9 cellular contexts compared by ENCODE assay signal in the genomic region with DNA sequence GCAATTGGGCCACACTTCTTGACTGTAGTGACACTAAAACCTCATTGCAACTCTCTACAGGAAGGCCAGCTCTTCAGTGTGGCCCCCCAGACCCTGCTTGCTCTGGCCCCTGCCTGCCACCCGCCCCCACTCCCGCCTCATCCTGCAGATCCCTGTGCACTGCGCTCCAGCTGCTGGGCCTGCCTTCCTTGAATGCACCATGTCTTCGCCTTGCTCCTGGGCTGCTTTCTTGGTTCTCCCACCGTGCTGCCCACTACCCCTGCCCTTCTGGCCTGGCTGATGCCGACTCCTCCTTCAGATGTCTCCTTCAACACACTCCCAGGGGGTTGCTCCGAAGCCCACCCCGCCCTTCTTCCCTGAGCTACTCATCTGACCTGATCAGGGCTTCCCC.
DNase-seq lines count a peak whose midpoint lies in the region; ATAC-seq, FAIRE-seq and TF ChIP-seq lines count a peak whose summit lies in the region.
"Had no signal": no experiment of that assay in that cellular context is flagged by ENCODE, and none has a peak within 500 bp of the region (broad histone marks: within the 10 kb centered on the region; RNA-seq: fewer than 3 reads in every experiment).

No MANE protein-coding gene starts in this region.

- TF ChIP-seq POLR2A in A549 (IDR thresholded peaks at IDR 0.05; ENCODE audit: low read length) (no peak), esophagus muscularis mucosa (IDR thresholded peaks at IDR 0.05; ENCODE audit: low read depth) (no peak), prostate gland (IDR thresholded peaks at IDR 0.05) (no peak), H54 (IDR thresholded peaks at IDR 0.05; ENCODE audit: low read depth, low read length) (no peak), testis (IDR thresholded peaks at IDR 0.05) (no peak)

- POLR2A ChIA-PET in A549 (lab: Yijun Ruan, JAX): interaction anchor here (0.6 to 2.2 kb wide), 2 partner anchors 63 to 73 kb away, joined by 7 to 13 read pairs; no protein-coding TSS in a partner anchor

- intact Hi-C loops in esophagus muscularis mucosa (cut with DNase I) (no loop called here), prostate gland (cut with DNase I) (no loop called here), testis (cut with DNase I; ENCODE audit: low total_unique reads) (no loop called here)

- no peak for TF ChIP-seq RAD21 in A549 (conservative IDR thresholded peaks at IDR 0.05 in 1 of 2, IDR thresholded peaks at IDR 0.05 in 1 of 2)

- CTCF ChIA-PET in A549 (lab: Yijun Ruan, JAX): interaction anchor here (0.5 to 26.6 kb wide), 10 partner anchors 13 to 1435 kb away, joined by 3 to 391 read pairs (median 4); partner anchors contain the start of genes SIPA1L3 and WDR87

- WGBS in A549 (ENCODE audit: missing lambda C conversion rate): 83% methylated on average over 8 of the region's 8 CpGs
- WGBS in esophagus muscularis mucosa: 81% methylated on average over 8 of the region's 8 CpGs
- 76% methylated on average over 8 of the region's 8 CpGs for WGBS in prostate gland
- 59 to 70% methylated on average over 8 of the region's 8 CpGs for WGBS in testis, 2 donors

- H3K9me3 ChIP-seq in A549 (no peaks in the 10 kb centered on the region), OCI-LY1 (ENCODE audit: low read length) (no peaks in the 10 kb centered on the region), esophagus muscularis mucosa (no peaks in the 10 kb centered on the region), prostate gland (no peaks in the 10 kb centered on the region), testis (no peaks in the 10 kb centered on the region)

- TF ChIP-seq EP300 in A549 (IDR thresholded peaks at IDR 0.05) (no peak), esophagus muscularis mucosa (IDR thresholded peaks at IDR 0.05) (no peak)

- H3K27me3 ChIP-seq in OCI-LY1 (ENCODE audit: insufficient read depth, low read length) (no peaks in the 10 kb centered on the region), esophagus muscularis mucosa (no peaks in the 10 kb centered on the region), prostate gland (replicated peaks; ENCODE audit: insufficient read depth) (no peaks in the 10 kb centered on the region), testis (no peaks in the 10 kb centered on the region)

- no peaks in the 10 kb centered on the region for H3F3A ChIP-seq in OCI-LY1 (ENCODE audit: insufficient read depth, low read length)

- peak overlapping the region; percentile 75; the same call in 1 of the 2 replicates for H3K9ac ChIP-seq in OCI-LY1 (ENCODE audit: low read length)

- H3K4me1 ChIP-seq in A549 (peaks cover 34% of the 10 kb centered on the region), OCI-LY1 (ENCODE audit: insufficient read depth, low read length, severe bottlenecking) (peaks cover 68% of the 10 kb centered on the region), esophagus muscularis mucosa (peaks cover 19 to 31% (median 28%) of the 10 kb centered on the region in 4 donors), prostate gland (replicated peaks) (peaks cover 11% of the 10 kb centered on the region), testis (peaks cover 18% of the 10 kb centered on the region)

- H3K79me2 ChIP-seq in OCI-LY1 (ENCODE audit: insufficient read depth, low read length): no peaks in the 10 kb centered on the region

- no peaks in the 10 kb centered on the region for H3K36me3 ChIP-seq in OCI-LY1 (ENCODE audit: insufficient read depth, low read length)
- H3K36me3 ChIP-seq in esophagus muscularis mucosa: no peaks in the 10 kb centered on the region
- H3K36me3 ChIP-seq in prostate gland: no peaks in the 10 kb centered on the region
- no peaks in the 10 kb centered on the region for H3K36me3 ChIP-seq in testis (ENCODE audit: low read depth, missing control alignments)

- H3K27ac ChIP-seq in A549 (peak overlapping the region; percentile 30 to 61; a peak in 5 of 6 replicates), OCI-LY1 (ENCODE audit: low read depth, low read length, poor library complexity, severe bottlenecking) (peak overlapping the region; percentile 92), esophagus muscularis mucosa (replicated peaks in 1 of 4) (peak overlapping the region; percentile 70 to 78 (median 74)), prostate gland (peak overlapping the region; percentile 81 to 84), testis (no peak overlapping the region)

- no peaks in the 10 kb centered on the region for H3K9me2 ChIP-seq in OCI-LY1 (ENCODE audit: low read depth, low read length)

- no peaks in the 10 kb centered on the region for H4K20me1 ChIP-seq in OCI-LY1 (ENCODE audit: insufficient read depth, low read length)

- DNase-seq in A549 (ENCODE audit: low read depth in 1 of 2, low spot score in 1 of 2) (no peak), esophagus muscularis mucosa (ENCODE audit: extremely low spot score) (no peak), prostate gland (ENCODE audit: low spot score) (no peak), H54 (ENCODE audit: insufficient read length, low spot score) (no peak), ureter (ENCODE audit: low spot score) (no peak), Kasumi-1 (lab: John Stamatoyannopoulos, UW) (no peak), testis (no peak)

- TF ChIP-seq CTCF in A549 (IDR thresholded peaks at IDR 0.05) (no peak), OCI-LY1 (IDR thresholded peaks at IDR 0.05; ENCODE audit: low read length) (no peak), esophagus muscularis mucosa (IDR thresholded peaks at IDR 0.05) (no peak), prostate gland (IDR thresholded peaks at IDR 0.05) (no peak), testis (IDR thresholded peaks at IDR 0.05) (no peak)

- H3K4me2 ChIP-seq in A549 (no peak overlapping the region; the same call in 2 of the 3 replicates), OCI-LY1 (ENCODE audit: low read length) (peak overlapping the region; percentile 77)

- H2AFZ ChIP-seq in OCI-LY1 (ENCODE audit: low read length): no peak overlapping the region

- FAIRE-seq in A549 (lab: Jason Lieb, UNC) (no peak), H54 (lab: Jason Lieb, UNC) (no peak)
- FAIRE-seq: TTC549 had no signal

- ATAC-seq in A549: no peak

- no peak overlapping the region for H3K4me3 ChIP-seq in A549
- H3K4me3 ChIP-seq in OCI-LY1 (ENCODE audit: low read depth, low read length, poor library complexity, severe bottlenecking): peak overlapping the region; percentile 57
- peak overlapping the region in 3 of 4 donors; percentile 42 to 50 (median 50) for H3K4me3 ChIP-seq in esophagus muscularis mucosa
- no peak overlapping the region for H3K4me3 ChIP-seq in prostate gland
- H3K4me3 ChIP-seq in testis: no peak overlapping the region

TF ChIP-seq in A549, 52 proteins besides CTCF, POLR2A, EP300 and RAD21 (continues in another document):
- TF ChIP-seq JUN (IDR thresholded peaks at IDR 0.05) (no peak), RFX5 (IDR thresholded peaks at IDR 0.05) (no peak), HDAC2 (IDR thresholded peaks at IDR 0.05) (no peak), HMGXB4 (CRISPR knock-in tag; IDR thresholded peaks at IDR 0.05; ENCODE audit: borderline replicate concordance) (no peak), NFE2L2 (conservative IDR thresholded peaks at IDR 0.05; ENCODE audit: low read length) (no peak), RNF2 (IDR thresholded peaks at IDR 0.05; ENCODE audit: borderline replicate concordance, low read depth) (no peak), POLR2AphosphoS2 (conservative IDR thresholded peaks at IDR 0.05; ENCODE audit: low read length) (no peak)
- TF ChIP-seq, protein P1, sequence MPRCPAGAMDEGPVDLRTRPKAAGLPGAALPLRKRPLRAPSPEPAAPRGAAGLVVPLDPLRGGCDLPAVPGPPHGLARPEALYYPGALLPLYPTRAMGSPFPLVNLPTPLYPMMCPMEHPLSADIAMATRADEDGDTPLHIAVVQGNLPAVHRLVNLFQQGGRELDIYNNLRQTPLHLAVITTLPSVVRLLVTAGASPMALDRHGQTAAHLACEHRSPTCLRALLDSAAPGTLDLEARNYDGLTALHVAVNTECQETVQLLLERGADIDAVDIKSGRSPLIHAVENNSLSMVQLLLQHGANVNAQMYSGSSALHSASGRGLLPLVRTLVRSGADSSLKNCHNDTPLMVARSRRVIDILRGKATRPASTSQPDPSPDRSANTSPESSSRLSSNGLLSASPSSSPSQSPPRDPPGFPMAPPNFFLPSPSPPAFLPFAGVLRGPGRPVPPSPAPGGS (IDR thresholded peaks at IDR 0.05): no peak
- TF ChIP-seq, protein P2, sequence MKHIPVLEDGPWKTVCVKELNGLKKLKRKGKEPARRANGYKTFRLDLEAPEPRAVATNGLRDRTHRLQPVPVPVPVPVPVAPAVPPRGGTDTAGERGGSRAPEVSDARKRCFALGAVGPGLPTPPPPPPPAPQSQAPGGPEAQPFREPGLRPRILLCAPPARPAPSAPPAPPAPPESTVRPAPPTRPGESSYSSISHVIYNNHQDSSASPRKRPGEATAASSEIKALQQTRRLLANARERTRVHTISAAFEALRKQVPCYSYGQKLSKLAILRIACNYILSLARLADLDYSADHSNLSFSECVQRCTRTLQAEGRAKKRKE (CRISPR knock-in tag; IDR thresholded peaks at IDR 0.05; ENCODE audit: low read depth): no peak

Comparison
In these comparisons a context has a peak if more than half of its experiments do, and no peak if none do; other contexts are left out.
1. H3K27ac ChIP-seq: peak in A549 (2 of 2), OCI-LY1 (single experiment), esophagus muscularis mucosa (4 of 4) and prostate gland (2 of 2); none in testis (0 of 2).
2. H3K4me3 ChIP-seq: peak in OCI-LY1 (single experiment) and esophagus muscularis mucosa (3 of 4); none in A549 (single experiment), prostate gland (0 of 2) and testis (0 of 2).